19 cellular contexts compared by ENCODE assay signal in genomic region chr2:172953970-172954852, GRCh38.
DNase-seq lines count a peak whose midpoint lies in the region; ATAC-seq, FAIRE-seq and TF ChIP-seq lines count a peak whose summit lies in the region.
"Had no signal": no experiment of that assay in that cellular context is flagged by ENCODE, and none has a peak within 500 bp of the region (broad histone marks: within the 10 kb centered on the region; RNA-seq: fewer than 3 reads in every experiment).

No MANE protein-coding gene starts in this region.

- no peak overlapping the region for H2BK15ac ChIP-seq in mesenchymal stem cell (ENCODE audit: low read depth, poor library complexity, severe bottlenecking)

- H3K14ac ChIP-seq in mesenchymal stem cell (ENCODE audit: low read length in 2 of 2) = no peak overlapping the region

- H3K4ac ChIP-seq in mesenchymal stem cell (ENCODE audit: low read depth in 1 of 2, low read length in 2 of 2) = no peak overlapping the region

- H3K4me2 ChIP-seq in astrocyte (ENCODE audit: low read length) (peak overlapping the region; percentile 26), mesenchymal stem cell (ENCODE audit: low read length, poor library complexity, severe bottlenecking) (no peak overlapping the region)

- H3K23ac ChIP-seq in mesenchymal stem cell (ENCODE audit: low read length in 2 of 2) = no peak overlapping the region

- no peak overlapping the region for H3K27ac Mint-ChIP-seq in astrocyte (ENCODE audit: unreplicated experiment)
- H3K27ac Mint-ChIP-seq: CD4-positive, alpha-beta T cell; naive thymus-derived CD4-positive, alpha-beta T cell had no signal

- H3K27me3 ChIP-seq in ACC112 (ENCODE audit: insufficient read depth, low read length) (no peaks in the 10 kb centered on the region), astrocyte (ENCODE audit: insufficient read depth, low read length) (no peaks in the 10 kb centered on the region), mesenchymal stem cell (ENCODE audit: control insufficient read depth in 1 of 2, insufficient read depth in 1 of 2, low read length in 2 of 2) (no peaks in the 10 kb centered on the region), left lung (no peaks in the 10 kb centered on the region)
- H3K27me3 ChIP-seq: adrenal gland, right atrium auricular region had no signal

- peaks cover 7% of the 10 kb centered on the region for H3K27me3 Mint-ChIP-seq in astrocyte (ENCODE audit: low read depth, unreplicated experiment)
- H3K27me3 Mint-ChIP-seq: CD4-positive, alpha-beta T cell had no signal

- H2BK5ac ChIP-seq in mesenchymal stem cell (ENCODE audit: low read depth, low read length, poor library complexity, severe bottlenecking) = no peak overlapping the region

- no peak overlapping the region for H3K4me3 Mint-ChIP-seq in astrocyte (ENCODE audit: unreplicated experiment)
- H3K4me3 Mint-ChIP-seq: CD4-positive, alpha-beta T cell; naive thymus-derived CD4-positive, alpha-beta T cell had no signal

- no peak overlapping the region for H3K18ac ChIP-seq in mesenchymal stem cell (ENCODE audit: low read depth in 1 of 2, low read length in 2 of 2)

- H4K91ac ChIP-seq in mesenchymal stem cell (ENCODE audit: low read length) = no peak overlapping the region

- H2AK5ac ChIP-seq in mesenchymal stem cell (ENCODE audit: low read length, severe bottlenecking) = no peak overlapping the region

- DNase-seq in ELF-1 (ENCODE audit: low read depth, low spot score) (peak; percentile 54), astrocyte (ENCODE audit: low read depth) (no peak), mesenchymal stem cell (no peak), left lung (no peak), NCI-H526 treated with DMSO at 0.1 percent for 48 hours (lab: John Stamatoyannopoulos, UW) (no peak), globus pallidus (ENCODE audit: low spot score) (no peak)
- DNase-seq: activated CD4-positive, alpha-beta T cell treated with anti-CD3 and anti-CD28 coated beads for 48 hours; adrenal gland; CD4-positive, alpha-beta T cell; DMS153; foreskin melanocyte; kidney; naive thymus-derived CD4-positive, alpha-beta T cell; NCI-H1436 treated with DMSO at 0.1 percent for 48 hours; NCI-H774; Right ventricle myocardium superior had no signal

- intact Hi-C loops in left lung (cut with DNase I) = no loop called here

- H3K9me3 Mint-ChIP-seq in astrocyte (ENCODE audit: unreplicated experiment) = peaks cover 2% of the 10 kb centered on the region
- H3K9me3 Mint-ChIP-seq: CD4-positive, alpha-beta T cell had no signal

- H3K9ac ChIP-seq in astrocyte (ENCODE audit: low read length) (no peak overlapping the region), mesenchymal stem cell (ENCODE audit: low read length) (peak overlapping the region; percentile 35)

- no peak overlapping the region for H4K8ac ChIP-seq in mesenchymal stem cell (ENCODE audit: low read length)

- H3K27ac ChIP-seq in ACC112 (ENCODE audit: low read depth, low read length) (peak overlapping the region; percentile 38; the same call in 1 of the 2 replicates), astrocyte (ENCODE audit: low read depth, low read length) (no peak overlapping the region), mesenchymal stem cell (ENCODE audit: low read length, poor library complexity, severe bottlenecking) (no peak overlapping the region), left lung (no peak overlapping the region)
- H3K27ac ChIP-seq: right atrium auricular region had no signal

- H2BK120ac ChIP-seq in mesenchymal stem cell (ENCODE audit: low read depth, low read length) = no peak overlapping the region

- peaks cover 18% of the 10 kb centered on the region for H3K4me1 ChIP-seq in ACC112 (ENCODE audit: control insufficient read depth, insufficient read depth, low read length, unreplicated experiment)
- H3K4me1 ChIP-seq in astrocyte (ENCODE audit: insufficient read depth, low read length) = peaks cover 5% of the 10 kb centered on the region
- no peaks in the 10 kb centered on the region for H3K4me1 ChIP-seq in mesenchymal stem cell (ENCODE audit: control insufficient read depth, insufficient read depth, low read depth, low read length)
- no peaks in the 10 kb centered on the region for H3K4me1 ChIP-seq in left lung
- H3K4me1 ChIP-seq: adrenal gland, right atrium auricular region had no signal

- H2AFZ ChIP-seq in ACC112 (ENCODE audit: low read length, unreplicated experiment) = peak overlapping the region; percentile 48
- H2AFZ ChIP-seq in astrocyte (ENCODE audit: low read depth, low read length) = no peak overlapping the region
- no peak overlapping the region for H2AFZ ChIP-seq in mesenchymal stem cell (ENCODE audit: low read depth, low read length)

- H2BK12ac ChIP-seq in mesenchymal stem cell (ENCODE audit: low read length in 2 of 2) = no peak overlapping the region

- H3K36me3 Mint-ChIP-seq in astrocyte (ENCODE audit: low read depth, unreplicated experiment) = no peaks in the 10 kb centered on the region
- H3K36me3 Mint-ChIP-seq: naive thymus-derived CD4-positive, alpha-beta T cell had no signal

- H4K20me1 ChIP-seq in astrocyte (ENCODE audit: insufficient read depth, low read length) = no peaks in the 10 kb centered on the region

- H3K36me3 ChIP-seq in ACC112 (ENCODE audit: insufficient read depth, low read length) (no peaks in the 10 kb centered on the region), astrocyte (ENCODE audit: insufficient read depth, low read length) (no peaks in the 10 kb centered on the region), mesenchymal stem cell (ENCODE audit: control insufficient read depth in 1 of 2, insufficient read depth in 2 of 2, low read depth in 1 of 2, low read length in 2 of 2) (no peaks in the 10 kb centered on the region), left lung (no peaks in the 10 kb centered on the region)
- H3K36me3 ChIP-seq: adrenal gland, right atrium auricular region had no signal

- H3K79me2 ChIP-seq in ACC112 (ENCODE audit: control insufficient read depth, insufficient read depth, low read length, unreplicated experiment) (no peaks in the 10 kb centered on the region), astrocyte (ENCODE audit: insufficient read depth, low read length) (no peaks in the 10 kb centered on the region)

- H3K9me3 ChIP-seq in astrocyte (ENCODE audit: insufficient read depth, low read depth, low read length) (no peaks in the 10 kb centered on the region), mesenchymal stem cell (ENCODE audit: control insufficient read depth, low read length) (no peaks in the 10 kb centered on the region), left lung (no peaks in the 10 kb centered on the region)
- H3K9me3 ChIP-seq: adrenal gland, right atrium auricular region had no signal

- no peaks in the 10 kb centered on the region for H3K79me1 ChIP-seq in mesenchymal stem cell (replicated peaks; ENCODE audit: low read length, poor library complexity, severe bottlenecking)

- 69% methylated on average over 2 of the region's 5 CpGs for WGBS in mesenchymal stem cell

- TF ChIP-seq CTCF in astrocyte (IDR thresholded peaks at IDR 0.05; ENCODE audit: insufficient read depth, low read depth, low read length) (no peak), left lung (IDR thresholded peaks at IDR 0.05) (no peak)

- no peak overlapping the region for H3K4me3 ChIP-seq in ACC112 (ENCODE audit: low read depth, low read length)
- H3K4me3 ChIP-seq in astrocyte (ENCODE audit: insufficient read depth, low read depth, low read length) = no peak overlapping the region
- no peak overlapping the region for H3K4me3 ChIP-seq in mesenchymal stem cell (ENCODE audit: insufficient read depth in 1 of 2, low read depth in 1 of 2, low read length in 2 of 2)
- H3K4me3 ChIP-seq in left lung = no peak overlapping the region
- H3K4me3 ChIP-seq: adrenal gland, right atrium auricular region had no signal

- ATAC-seq in left lung = no peak
- ATAC-seq: naive thymus-derived CD4-positive, alpha-beta T cell had no signal

- H3K4me1 Mint-ChIP-seq in astrocyte (ENCODE audit: low read depth, unreplicated experiment) = peaks cover 2% of the 10 kb centered on the region

- no peak for FAIRE-seq in astrocyte (lab: Jason Lieb, UNC)
- FAIRE-seq: endothelial cell of umbilical vein had no signal
